ENCODE assay signal across 24 cellular contexts in genomic region chr9:127345566-127345965, GRCh38. TPM values are rescaled to one million over a fixed set of nuclear protein-coding genes. Genes with fewer than 3 reads are reported as not detected.
"Had no signal": no experiment of that assay in that cellular context is flagged by ENCODE, and none has a peak within 500 bp of the region (broad histone marks: within the 10 kb centered on the region; RNA-seq: fewer than 3 reads in every experiment).

No MANE protein-coding gene starts in this region.

- H3K9me3 ChIP-seq: ovary, right lobe of liver, sigmoid colon, suprapubic skin, testis, transverse colon, upper lobe of right lung, uterus had no signal

- H3K27ac ChIP-seq: neural progenitor cell, ovary, parathyroid adenoma, right lobe of liver, suprapubic skin, testis, transverse colon, upper lobe of right lung had no signal

- H3K79me2 ChIP-seq: parathyroid adenoma had no signal

- H3K27me3 ChIP-seq: neural progenitor cell, ovary, right lobe of liver, sigmoid colon, suprapubic skin, testis, transverse colon, upper lobe of right lung, uterus had no signal

- H3K4me3 ChIP-seq: neural progenitor cell, ovary, right lobe of liver, sigmoid colon, suprapubic skin, testis, transverse colon, upper lobe of right lung, uterus had no signal

- H3K4me1 ChIP-seq: neural progenitor cell, parathyroid adenoma, right lobe of liver, transverse colon, upper lobe of right lung, uterus had no signal

- H3K36me3 ChIP-seq: neural progenitor cell, ovary, transverse colon, upper lobe of right lung, uterus had no signal

- H3K4me2 ChIP-seq: neural progenitor cell had no signal

- H2AFZ ChIP-seq: neural progenitor cell, parathyroid adenoma had no signal

- DNase-seq: naive thymus-derived CD4-positive, alpha-beta T cell; natural killer cell; occipital lobe; ovary; posterior cingulate gyrus; right cardiac atrium; right lobe of liver; sigmoid colon; small intestine; stimulated activated CD4-positive, alpha-beta T cell treated with anti-CD3 and anti-CD28 coated beads, Interleukin-1b, Interleukin-23, amount 100 ng/mL, for 48 hours; stimulated activated CD4-positive, alpha-beta T cell treated with anti-CD3 and anti-CD28 coated beads, Interleukin-4, amount 100 ng/mL, for 1 hour; stimulated activated CD4-positive, alpha-beta T cell treated with anti-CD3 and anti-CD28 coated beads, Interleukin-4, amount 100 ng/mL, for 4 hours; stimulated activated CD8-positive, alpha-beta memory T cell treated with anti-CD3 and anti-CD28 coated beads, Interleukin-4, amount 100 ng/mL, for 48 hours; stimulated activated naive CD4-positive, alpha-beta T cell; stimulated activated naive CD8-positive, alpha-beta T cell treated with anti-CD3 and anti-CD28 coated beads, Interleukin-15, amount 100 ng/mL, for 72 hours; stimulated activated naive CD8-positive, alpha-beta T cell treated with anti-CD3 and anti-CD28 coated beads, Interleukin-15, Interleukin-2, amounts not matched to agents 100 U/mL and 50 U/mL, for 24 hours; substantia nigra; testis; transverse colon; upper lobe of right lung; uterus had no signal

RNA-seq across cellular contexts. Expression of gene SLC2A8, which starts 51.4 kb away (rescaled TPM):
- polyA plus RNA-seq: naive thymus-derived CD4-positive, alpha-beta T cell had no signal
